Comparison of ENCODE assay signal across 27 cellular contexts in the genomic region with DNA sequence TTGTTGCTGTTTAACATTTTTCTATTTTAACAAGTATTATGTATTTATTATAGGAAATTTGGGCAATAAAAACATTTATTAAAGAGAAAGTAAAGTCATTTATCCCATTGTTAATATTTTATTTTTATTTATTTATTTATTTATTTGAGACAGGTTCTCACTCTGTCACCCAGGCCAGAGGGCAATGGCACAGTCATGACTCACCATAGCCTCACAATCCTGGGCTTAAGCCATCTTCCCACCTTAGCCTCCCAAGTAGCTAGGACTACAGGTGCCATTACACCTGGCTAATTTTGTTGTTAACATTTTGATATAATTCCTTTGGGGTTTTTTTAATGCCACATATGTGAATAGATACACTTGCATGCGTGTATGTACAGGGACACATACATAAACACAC.
"Had no signal": no experiment of that assay in that cellular context is flagged by ENCODE, and none has a peak within 500 bp of the region (broad histone marks: within the 10 kb centered on the region; RNA-seq: fewer than 3 reads in every experiment).

No MANE protein-coding gene starts in this region.

- H3K27ac ChIP-seq: SK-N-MC, VCaP had no signal

- H3K9me3 Mint-ChIP-seq: activated CD4-positive, alpha-beta memory T cell treated with anti-CD3 and anti-CD28 coated beads, Interleukin-2, amount 10 ng/mL, durations not matched to agents 7 days and 5 days; activated naive CD4-positive, alpha-beta T cell treated with anti-CD3 and anti-CD28 coated beads, Interleukin-2, amount 50 U/mL, for 72 hours; activated naive CD8-positive, alpha-beta T cell treated with anti-CD3 and anti-CD28 coated beads, Interleukin-2, amount 50 U/mL, for 24 hours; activated T-cell treated with anti-CD3 and anti-CD28 coated beads, Interleukin-2, amount 50 U/mL, for 72 hours; activated T-helper 2 cell treated with anti-CD3 and anti-CD28 coated beads, Interferon-gamma antibody, Interleukin-2, Interleukin-4, amounts not matched to agents 10 μg/mL and 5 μg/mL and 100 μg/mL, durations not matched to agents 14 hours and 24 hours and 36 hours; T-cell had no signal

- H3K27ac Mint-ChIP-seq: activated CD4-positive, alpha-beta memory T cell treated with anti-CD3 and anti-CD28 coated beads, Interleukin-2, amount 10 ng/mL, durations not matched to agents 7 days and 5 days; activated CD4-positive, alpha-beta T cell treated with anti-CD3 and anti-CD28 coated beads for 36 hours; activated naive CD4-positive, alpha-beta T cell treated with anti-CD3 and anti-CD28 coated beads, Interleukin-2, amount 50 U/mL, for 72 hours; activated naive CD8-positive, alpha-beta T cell treated with anti-CD3 and anti-CD28 coated beads, Interleukin-2, amount 50 U/mL, for 24 hours; activated T-cell treated with anti-CD3 and anti-CD28 coated beads, Interleukin-2, amount 50 U/mL, for 72 hours; activated T-helper 2 cell treated with anti-CD3 and anti-CD28 coated beads, Interferon-gamma antibody, Interleukin-2, Interleukin-4, amounts not matched to agents 10 μg/mL and 5 μg/mL and 100 μg/mL, durations not matched to agents 14 hours and 24 hours and 36 hours; brain had no signal

- DNase-seq: activated CD4-positive, alpha-beta memory T cell treated with anti-CD3 and anti-CD28 coated beads, Interleukin-2, amount 10 ng/mL, durations not matched to agents 7 days and 5 days; activated CD4-positive, alpha-beta T cell treated with anti-CD3 and anti-CD28 coated beads for 36 hours; activated CD4-positive, alpha-beta T cell treated with anti-CD3 and anti-CD28 coated beads, Interleukin-2, amount 50 U/mL, for 1 hour; activated CD4-positive, CD25-positive, alpha-beta regulatory T cell; activated CD8-positive, alpha-beta memory T cell treated with anti-CD3 and anti-CD28 coated beads, Interleukin-2, amount 50 U/mL, for 4 hours; activated naive CD8-positive, alpha-beta T cell treated with anti-CD3 and anti-CD28 coated beads, Interleukin-2, amount 50 U/mL, for 24 hours; activated T-cell treated with anti-CD3 and anti-CD28 coated beads, Interleukin-2, amount 50 U/mL, for 72 hours; amniotic stem cell; Kasumi-1; KBM-7; NCI-H1092; NCI-H2029; NCI-H2107; NCI-H2171 treated with DMSO at 0.1 percent for 48 hours; NCI-H226; NCI-H526; RPMI8226; T-cell; T-helper 2 cell; T1000 had no signal

- H3K4me3 Mint-ChIP-seq: activated CD4-positive, alpha-beta memory T cell treated with anti-CD3 and anti-CD28 coated beads, Interleukin-2, amount 10 ng/mL, durations not matched to agents 7 days and 5 days; activated CD4-positive, alpha-beta T cell treated with anti-CD3 and anti-CD28 coated beads for 36 hours; activated naive CD8-positive, alpha-beta T cell treated with anti-CD3 and anti-CD28 coated beads, Interleukin-2, amount 50 U/mL, for 24 hours; activated T-cell treated with anti-CD3 and anti-CD28 coated beads, Interleukin-2, amount 50 U/mL, for 72 hours; brain; T-cell had no signal

- H3K4me3 ChIP-seq: SK-N-MC had no signal

- H3K27me3 Mint-ChIP-seq: activated CD4-positive, alpha-beta memory T cell treated with anti-CD3 and anti-CD28 coated beads, Interleukin-2, amount 10 ng/mL, durations not matched to agents 7 days and 5 days; activated CD4-positive, alpha-beta T cell treated with anti-CD3 and anti-CD28 coated beads for 36 hours; activated naive CD8-positive, alpha-beta T cell treated with anti-CD3 and anti-CD28 coated beads, Interleukin-2, amount 50 U/mL, for 24 hours; brain; T-cell had no signal

- ATAC-seq: activated CD4-positive, alpha-beta T cell treated with anti-CD3 and anti-CD28 coated beads for 36 hours; activated naive CD4-positive, alpha-beta T cell treated with anti-CD3 and anti-CD28 coated beads, Interleukin-2, amount 50 U/mL, for 72 hours; activated naive CD8-positive, alpha-beta T cell treated with anti-CD3 and anti-CD28 coated beads, Interleukin-2, amount 50 U/mL, for 24 hours; activated T-cell treated with anti-CD3 and anti-CD28 coated beads, Interleukin-2, amount 50 U/mL, for 72 hours; Panc1; Right ventricle myocardium inferior; T-cell had no signal

- H3K4me1 Mint-ChIP-seq: brain had no signal
